In the genomic region with DNA sequence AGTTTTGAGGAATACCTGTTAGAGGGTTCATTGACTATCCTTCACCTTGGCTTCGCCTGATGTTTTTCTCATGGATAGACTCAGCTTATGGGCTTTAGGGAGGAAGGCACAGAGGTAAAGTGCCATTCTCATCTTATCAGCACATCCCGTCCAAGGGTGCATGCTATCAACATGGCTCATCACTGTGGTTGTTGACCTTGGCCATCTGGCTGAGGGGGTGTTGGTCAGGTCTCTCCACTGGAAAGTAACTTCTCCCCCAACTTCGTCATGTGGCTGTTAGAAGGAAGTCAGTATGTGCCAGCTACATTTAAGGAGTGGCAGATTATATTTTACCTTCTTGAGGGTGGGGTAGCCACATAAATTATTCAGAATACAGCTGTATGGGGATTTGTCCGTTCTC, we compare ENCODE assay signal across 35 cellular contexts.
DNase-seq lines count a peak whose midpoint lies in the region; ATAC-seq, FAIRE-seq and TF ChIP-seq lines count a peak whose summit lies in the region.
"Had no signal": no experiment of that assay in that cellular context is flagged by ENCODE, and none has a peak within 500 bp of the region (broad histone marks: within the 10 kb centered on the region; RNA-seq: fewer than 3 reads in every experiment).

No MANE protein-coding gene starts in this region.

- H4K20me1 ChIP-seq in astrocyte (ENCODE audit: insufficient read depth, low read length) = peaks cover 19% of the 10 kb centered on the region

- FAIRE-seq in A549 (lab: Jason Lieb, UNC) = no peak
- peak; percentile 26 for FAIRE-seq in astrocyte (lab: Jason Lieb, UNC)
- FAIRE-seq: colon, G401.6, TTC549, urothelium cell line had no signal

- H3K27me3 ChIP-seq in astrocyte (ENCODE audit: insufficient read depth, low read length) = no peaks in the 10 kb centered on the region
- H3K27me3 ChIP-seq: testis had no signal

- no peak overlapping the region for H3K9ac ChIP-seq in astrocyte (ENCODE audit: low read length)
- H3K9ac ChIP-seq: parathyroid adenoma, SK-N-SH had no signal

- H3K4me3 Mint-ChIP-seq in astrocyte (ENCODE audit: unreplicated experiment) = no peak overlapping the region
- H3K4me3 Mint-ChIP-seq: activated CD4-positive, alpha-beta memory T cell treated with anti-CD3 and anti-CD28 coated beads for 36 hours; B cell; GM23338; neural crest cell; T-helper 1 cell treated with Interleukin-12 subunit alpha and Interleukin-12 subunit beta and Interleukin-4 antibody, amounts not matched to agents 30 μg/mL and 1 μg/mL, for 36 hours had no signal

- CTCF ChIA-PET in A549 (lab: Yijun Ruan, JAX) = interaction anchor here (1.5 kb wide), 1 partner anchor 132 kb away, joined by 5 read pairs; no protein-coding TSS in a partner anchor

- 83% methylated on average over 4 of the region's 4 CpGs for WGBS in A549 (ENCODE audit: missing lambda C conversion rate)

- H3K36me3 Mint-ChIP-seq in astrocyte (ENCODE audit: low read depth, unreplicated experiment) = peaks cover 8% of the 10 kb centered on the region

- TF ChIP-seq CTCF in A549 (IDR thresholded peaks at IDR 0.05) (no peak), astrocyte (IDR thresholded peaks at IDR 0.05; ENCODE audit: insufficient read depth, low read depth, low read length) (no peak)

- H3K4me1 ChIP-seq in A549 (no peaks in the 10 kb centered on the region), astrocyte (ENCODE audit: insufficient read depth, low read length) (peaks cover 11% of the 10 kb centered on the region)
- H3K4me1 ChIP-seq: testis had no signal

- no peak overlapping the region for H3K27ac ChIP-seq in A549
- no peak overlapping the region for H3K27ac ChIP-seq in astrocyte (ENCODE audit: low read depth, low read length)
- H3K27ac ChIP-seq: left ventricle myocardium inferior, parathyroid adenoma, testis had no signal

- H3K4me1 Mint-ChIP-seq in astrocyte (ENCODE audit: low read depth, unreplicated experiment) = peaks cover 4% of the 10 kb centered on the region
- H3K4me1 Mint-ChIP-seq: B cell, neural crest cell had no signal

- intact Hi-C loops in head of caudate nucleus (cut with DNase I) = no loop called here

- H2AFZ ChIP-seq in astrocyte (ENCODE audit: low read depth, low read length) = no peak overlapping the region
- H2AFZ ChIP-seq: GM23338, parathyroid adenoma had no signal

- no peak overlapping the region for H3K4me2 ChIP-seq in A549
- H3K4me2 ChIP-seq in astrocyte (ENCODE audit: low read length) = peak overlapping the region; percentile 28
- H3K4me2 ChIP-seq: GM23338, SK-N-SH had no signal

- no peaks in the 10 kb centered on the region for H3K79me2 ChIP-seq in astrocyte (ENCODE audit: insufficient read depth, low read length)

- no peaks in the 10 kb centered on the region for H3K9me3 Mint-ChIP-seq in astrocyte (ENCODE audit: unreplicated experiment)
- H3K9me3 Mint-ChIP-seq: activated CD4-positive, alpha-beta memory T cell treated with anti-CD3 and anti-CD28 coated beads for 36 hours; GM23338; T-helper 1 cell treated with Interleukin-12 subunit alpha and Interleukin-12 subunit beta and Interleukin-4 antibody, amounts not matched to agents 30 μg/mL and 1 μg/mL, for 36 hours had no signal

- TF ChIP-seq POLR2A in A549 (IDR thresholded peaks at IDR 0.05; ENCODE audit: low read length) = no peak

- POLR2A ChIA-PET in A549 (lab: Yijun Ruan, JAX) = no interaction called here

- H3K27me3 Mint-ChIP-seq in astrocyte (ENCODE audit: low read depth, unreplicated experiment) = no peaks in the 10 kb centered on the region

- DNase-seq in A549 (ENCODE audit: low read depth in 1 of 2, low spot score in 1 of 2) = no peak
- DNase-seq in HT1080 (ENCODE audit: low read depth) = peak; percentile 23
- DNase-seq in astrocyte (ENCODE audit: low read depth) = peak; percentile 55
- peak; percentile 41 for DNase-seq in iris pigment epithelial cell (ENCODE audit: low read depth)
- no peak for DNase-seq in head of caudate nucleus
- DNase-seq in COLO829 (ENCODE audit: low spot score) = no peak
- no peak for DNase-seq in ecto neural progenitor cell (ENCODE audit: low spot score)
- DNase-seq: activated CD4-positive, alpha-beta memory T cell treated with anti-CD3 and anti-CD28 coated beads for 36 hours; activated CD4-positive, alpha-beta T cell treated with anti-CD3 and anti-CD28 coated beads for 1 hour; activated CD8-positive, alpha-beta memory T cell treated with anti-CD3 and anti-CD28 coated beads, Interleukin-2, amount 50 U/mL, for 4 hours; activated naive CD4-positive, alpha-beta T cell; DMS153; effector CD8-positive, alpha-beta T cell; glutamatergic neuron; islet precursor cell; KG1; left ventricle myocardium inferior; mesendoderm; NCI-H2029; NCI-H526; PC-3; SK-N-SH; stimulated activated CD4-positive, alpha-beta T cell treated with anti-CD3 and anti-CD28 coated beads, Interleukin-1b, Interleukin-23, amount 100 ng/mL, for 48 hours; stimulated activated naive CD8-positive, alpha-beta T cell treated with anti-CD3 and anti-CD28 coated beads, Interleukin-15, Interleukin-2, amounts not matched to agents 100 U/mL and 50 U/mL, for 24 hours; testis had no signal

- H3K9me3 ChIP-seq in A549 = no peaks in the 10 kb centered on the region
- H3K9me3 ChIP-seq in astrocyte (ENCODE audit: insufficient read depth, low read depth, low read length) = no peaks in the 10 kb centered on the region
- H3K9me3 ChIP-seq: left ventricle myocardium inferior, SK-N-SH, testis had no signal

- no peak overlapping the region for H3K27ac Mint-ChIP-seq in astrocyte (ENCODE audit: unreplicated experiment)
- H3K27ac Mint-ChIP-seq: activated CD4-positive, alpha-beta memory T cell treated with anti-CD3 and anti-CD28 coated beads for 36 hours; B cell; GM23338; T-helper 1 cell treated with Interleukin-12 subunit alpha and Interleukin-12 subunit beta and Interleukin-4 antibody, amounts not matched to agents 30 μg/mL and 1 μg/mL, for 36 hours had no signal

- ATAC-seq in A549 = no peak
- no peak for ATAC-seq in GM21390 (IDR thresholded peaks at IDR 0.05; ENCODE audit: unreplicated experiment)
- ATAC-seq: GM23338; PC-3; stimulated activated naive CD8-positive, alpha-beta T cell treated with anti-CD3 and anti-CD28 coated beads, Interleukin-15, Interleukin-2, amounts not matched to agents 100 U/mL and 50 U/mL, for 24 hours had no signal

- no peak overlapping the region for H3K4me3 ChIP-seq in A549
- no peak overlapping the region for H3K4me3 ChIP-seq in astrocyte (ENCODE audit: insufficient read depth, low read depth, low read length)
- H3K4me3 ChIP-seq: GM23338, left ventricle myocardium inferior, testis had no signal

- no peak for TF ChIP-seq RAD21 in A549 (conservative IDR thresholded peaks at IDR 0.05 in 1 of 2, IDR thresholded peaks at IDR 0.05 in 1 of 2)

- H3K36me3 ChIP-seq in astrocyte (ENCODE audit: insufficient read depth, low read length) = no peaks in the 10 kb centered on the region

- no peak for TF ChIP-seq EP300 in A549 (IDR thresholded peaks at IDR 0.05)

TF ChIP-seq in A549, 52 proteins besides CTCF, POLR2A, EP300 and RAD21:
- TF ChIP-seq MAFK (IDR thresholded peaks at IDR 0.05; ENCODE audit: partially characterized antibody) (peak; percentile 37), MYC (IDR thresholded peaks at IDR 0.05; ENCODE audit: borderline replicate concordance, low read length) (no peak)

Comparison
In these comparisons a context has a peak if more than half of its experiments do, and no peak if none do; other contexts are left out.
1. DNase-seq: peak in HT1080 (single experiment), astrocyte (single experiment) and iris pigment epithelial cell (single experiment); none in A549 (0 of 2), head of caudate nucleus (0 of 42), COLO829 (single experiment) and ecto neural progenitor cell (single experiment).